In genomic region chr10:24451325-24451820, GRCh38 we compare ENCODE assay signal across 12 cellular contexts.
A peak's percentile ranks its signal among the peaks of the same experiment; 100 is the strongest.
DNase-seq lines count a peak whose midpoint lies in the region; ATAC-seq and TF ChIP-seq lines count a peak whose summit lies in the region.
"Had no signal": no experiment of that assay in that cellular context is flagged by ENCODE, and none has a peak within 500 bp of the region (broad histone marks: within the 10 kb centered on the region; RNA-seq: fewer than 3 reads in every experiment).

No MANE protein-coding gene starts in this region.

- no peak for DNase-seq in Caco-2
- DNase-seq in MM.1S: peak; percentile 60
- DNase-seq in central memory CD4-positive, alpha-beta T cell: peak; percentile 32
- DNase-seq in osteoblast (ENCODE audit: insufficient read length, low spot score, missing footprints): no peak
- DNase-seq in colonic mucosa: no peak
- DNase-seq: GF-D8; stimulated activated CD4-positive, alpha-beta T cell treated with anti-CD3 and anti-CD28 coated beads, Interleukin-1b, Interleukin-23, amount 100 ng/mL, for 48 hours had no signal

- no peaks in the 10 kb centered on the region for H3K9me2 ChIP-seq in MM.1S (replicated peaks; ENCODE audit: insufficient read depth, low read length)

- no peaks in the 10 kb centered on the region for H3K9me3 Mint-ChIP-seq in Caco-2 (ENCODE audit: unreplicated experiment)

- peak overlapping the region; percentile 96 for H3K4me2 ChIP-seq in MM.1S (ENCODE audit: low read depth, low read length)
- H3K4me2 ChIP-seq in osteoblast (ENCODE audit: insufficient read depth, low read length): peak overlapping the region; percentile 89

- peak overlapping the region; percentile 64 for H3K27ac Mint-ChIP-seq in Caco-2 (ENCODE audit: unreplicated experiment)

- CTCF ChIA-PET in Caco-2 (lab: Charles Lee): no interaction called here

- H3F3A ChIP-seq in MM.1S (ENCODE audit: insufficient read depth, low read length): peaks cover 34% of the 10 kb centered on the region

- peaks cover 45% of the 10 kb centered on the region for H3K4me1 Mint-ChIP-seq in Caco-2 (ENCODE audit: low read depth, unreplicated experiment)

- H3K4me1 ChIP-seq in Caco-2: peaks cover 17% of the 10 kb centered on the region
- H3K4me1 ChIP-seq in MM.1S (ENCODE audit: low read length): peaks cover 22% of the 10 kb centered on the region
- peaks cover 70% of the 10 kb centered on the region for H3K4me1 ChIP-seq in osteoblast (ENCODE audit: insufficient read depth, low read length)
- H3K4me1 ChIP-seq in colonic mucosa: peaks cover 4% of the 10 kb centered on the region

- H2AFZ ChIP-seq in MM.1S (ENCODE audit: low read length): peak overlapping the region; percentile 56
- H2AFZ ChIP-seq in osteoblast (ENCODE audit: low read length): peak overlapping the region; percentile 74

- ATAC-seq in HG03280 (IDR thresholded peaks at IDR 0.05; ENCODE audit: unreplicated experiment) (no peak), HG02973 (IDR thresholded peaks at IDR 0.05; ENCODE audit: unreplicated experiment) (no peak), GM21447 (IDR thresholded peaks at IDR 0.05; ENCODE audit: unreplicated experiment) (no peak)

- H3K27ac ChIP-seq in MM.1S (ENCODE audit: low read length) (peak overlapping the region; percentile 88), osteoblast (ENCODE audit: low read depth, low read length) (peak overlapping the region; percentile 75), colonic mucosa (no peak overlapping the region)

- intact Hi-C loops in Caco-2 (cut with micrococcal nuclease; ENCODE audit: unreplicated experiment) (no loop called here), colonic mucosa (cut with DNase I) (no loop called here)

- H3K27me3 Mint-ChIP-seq in Caco-2 (ENCODE audit: insufficient read depth, unreplicated experiment): no peaks in the 10 kb centered on the region

- POLR2A ChIA-PET in Caco-2 (lab: Charles Lee): no interaction called here

- H3K9ac ChIP-seq in MM.1S (ENCODE audit: low read length): peak overlapping the region; percentile 63
- no peak overlapping the region for H3K9ac ChIP-seq in colonic mucosa (ENCODE audit: low read depth in 2 of 2, low read length in 2 of 2)

- TF ChIP-seq CTCF in Caco-2 (IDR thresholded peaks at IDR 0.05; ENCODE audit: insufficient read depth in 1 of 2, low read depth in 1 of 2, low read length in 1 of 2, severe bottlenecking in 1 of 2, unreplicated experiment in 1 of 2) (no peak), MM.1S (IDR thresholded peaks at IDR 0.05; ENCODE audit: low read length) (no peak), osteoblast (IDR thresholded peaks at IDR 0.05; ENCODE audit: extremely low read depth, low read depth, low read length) (no peak), colonic mucosa (IDR thresholded peaks at IDR 0.05) (no peak)

- H3K79me2 ChIP-seq in MM.1S (ENCODE audit: low read length): peaks cover 66% of the 10 kb centered on the region
- H3K79me2 ChIP-seq in osteoblast (ENCODE audit: insufficient read depth, low read length): peaks cover 32% of the 10 kb centered on the region

- H4K20me1 ChIP-seq in MM.1S (ENCODE audit: insufficient read depth, low read length) (no peaks in the 10 kb centered on the region), osteoblast (ENCODE audit: insufficient read depth, low read length) (no peaks in the 10 kb centered on the region)

- no TSS peak for BruUV-seq in Caco-2 (replicated peaks; lab: Mats Ljungman, UMichigan)

- H3K27me3 ChIP-seq in Caco-2 (replicated peaks; ENCODE audit: control insufficient read depth, insufficient read depth, low read length): no peaks in the 10 kb centered on the region
- no peaks in the 10 kb centered on the region for H3K27me3 ChIP-seq in MM.1S (replicated peaks; ENCODE audit: insufficient read depth, low read length)
- H3K27me3 ChIP-seq in osteoblast (ENCODE audit: insufficient read depth, low read length): no peaks in the 10 kb centered on the region
- H3K27me3 ChIP-seq in colonic mucosa: no peaks in the 10 kb centered on the region
- H3K27me3 ChIP-seq: ascending aorta; BLaER1 treated with 17β-estradiol and CSF1 and Interleukin-3, amounts not matched to agents 10 nM and 100 nM had no signal

- H3K4me3 Mint-ChIP-seq in Caco-2 (ENCODE audit: unreplicated experiment): no peak overlapping the region

- peaks cover 73% of the 10 kb centered on the region for H3K36me3 Mint-ChIP-seq in Caco-2 (ENCODE audit: insufficient read depth, unreplicated experiment)

- no peaks in the 10 kb centered on the region for H3K36me3 ChIP-seq in Caco-2 (ENCODE audit: control insufficient read depth, insufficient read depth, low read length)
- H3K36me3 ChIP-seq in MM.1S (replicated peaks; ENCODE audit: insufficient read depth, low read length): no peaks in the 10 kb centered on the region
- no peaks in the 10 kb centered on the region for H3K36me3 ChIP-seq in osteoblast (ENCODE audit: insufficient read depth, low read length)
- H3K36me3 ChIP-seq in colonic mucosa: no peaks in the 10 kb centered on the region
- H3K36me3 ChIP-seq: ascending aorta; BLaER1 treated with 17β-estradiol and CSF1 and Interleukin-3, amounts not matched to agents 10 nM and 100 nM had no signal

- H3K4me3 ChIP-seq in Caco-2 (ENCODE audit: low read depth, low read length) (no peak overlapping the region), MM.1S (ENCODE audit: low read length) (peak overlapping the region; percentile 71), osteoblast (ENCODE audit: insufficient read depth, low read length) (peak overlapping the region; percentile 35), colonic mucosa (no peak overlapping the region)

- no peaks in the 10 kb centered on the region for H3K9me3 ChIP-seq in Caco-2
- H3K9me3 ChIP-seq in MM.1S (replicated peaks; ENCODE audit: insufficient read depth, low read length): no peaks in the 10 kb centered on the region
- no peaks in the 10 kb centered on the region for H3K9me3 ChIP-seq in osteoblast (ENCODE audit: low read depth, low read length)
- no peaks in the 10 kb centered on the region for H3K9me3 ChIP-seq in colonic mucosa
- H3K9me3 ChIP-seq: ascending aorta; BLaER1 treated with 17β-estradiol and CSF1 and Interleukin-3, amounts not matched to agents 10 nM and 100 nM had no signal

Comparison
In these comparisons a context has a peak if more than half of its experiments do, and no peak if none do; other contexts are left out.
1. DNase-seq: peak in MM.1S (single experiment) and central memory CD4-positive, alpha-beta T cell (single experiment); none in Caco-2 (0 of 2), osteoblast (single experiment) and colonic mucosa (single experiment).
2. H3K4me3 ChIP-seq: peak in MM.1S (single experiment) and osteoblast (single experiment); none in Caco-2 (single experiment) and colonic mucosa (single experiment).